8 cellular contexts compared by ENCODE assay signal in the genomic region with DNA sequence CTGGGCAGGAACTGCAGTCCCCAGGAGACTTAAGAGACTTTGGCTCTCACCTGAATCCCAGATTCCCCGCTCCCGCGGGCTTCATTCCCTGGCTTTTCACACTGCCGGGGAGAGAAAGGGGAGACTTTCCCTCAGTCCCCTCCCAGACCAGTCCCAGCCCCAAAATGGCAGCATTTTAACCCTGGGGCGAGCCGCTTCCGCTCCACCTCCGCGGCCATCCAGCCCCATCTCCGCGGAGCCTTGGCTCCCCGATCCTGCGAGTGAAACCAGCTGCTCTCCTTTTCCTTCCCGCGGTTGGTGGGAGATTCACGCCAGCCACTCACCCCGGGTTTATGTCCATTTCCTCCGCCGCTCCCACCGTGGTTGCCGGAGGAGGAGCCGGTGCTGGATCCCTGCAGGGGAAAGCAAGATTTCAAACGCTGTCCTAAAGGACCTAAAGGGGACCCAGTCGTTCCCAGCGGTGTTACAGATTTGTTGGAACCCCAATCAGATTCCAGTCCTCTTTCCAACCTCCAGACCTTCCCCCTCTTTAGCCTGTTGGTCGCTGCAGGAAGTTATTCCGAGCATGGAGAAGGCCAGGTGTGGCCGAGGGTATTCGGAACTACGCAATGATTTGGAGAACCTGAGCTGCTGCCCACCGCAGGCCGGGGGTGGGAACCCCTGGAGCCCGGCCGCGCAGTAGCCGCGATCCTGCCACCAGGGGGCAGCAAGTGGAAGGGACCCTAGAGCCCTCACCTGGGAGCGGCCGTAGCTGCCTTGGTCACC. TPM values are rescaled to one million over a fixed set of nuclear protein-coding genes. Genes with fewer than 3 reads are reported as not detected.
A peak's percentile ranks its signal among the peaks of the same experiment; 100 is the strongest.
DNase-seq lines count a peak whose midpoint lies in the region; ATAC-seq and TF ChIP-seq lines count a peak whose summit lies in the region.

No MANE protein-coding gene starts in this region.

- intact Hi-C loops in CD4-positive, alpha-beta T cell (cut with DNase I, micrococcal nuclease): loop anchor here (1.0 kb wide), 2 partner anchors 82 to 206 kb away; no protein-coding TSS in a partner anchor

- peaks cover 81% of the 10 kb centered on the region for H3K27me3 Mint-ChIP-seq in CD4-positive, alpha-beta T cell

- no peaks in the 10 kb centered on the region for H3K9me3 Mint-ChIP-seq in CD4-positive, alpha-beta T cell

- no peak overlapping the region for H3K27ac ChIP-seq in CD4-positive, alpha-beta T cell (ENCODE audit: low read depth, low read length)

- DNase-seq in CD4-positive, alpha-beta T cell: peak; percentile 53 to 80 (median 62)
- peak; percentile 92 for DNase-seq in HEK293T (ENCODE audit: extremely low spot score)
- DNase-seq in NCI-H526 treated with DMSO at 0.1 percent for 48 hours (lab: John Stamatoyannopoulos, UW): peak; percentile 60
- peak; percentile 95 for DNase-seq in activated CD8-positive, alpha-beta memory T cell treated with anti-CD3 and anti-CD28 coated beads, Interleukin-2, amount 50 U/mL, for 48 hours
- no peak for DNase-seq in epithelial cell of proximal tubule (ENCODE audit: low read depth)
- DNase-seq in stimulated activated CD8-positive, alpha-beta memory T cell treated with anti-CD3 and anti-CD28 coated beads, Interleukin-4, amount 100 ng/mL, for 48 hours: peak; percentile 91

- TF ChIP-seq CTCF in CD4-positive, alpha-beta T cell (IDR thresholded peaks at IDR 0.05): peak; percentile 86
- peak; percentile 92 for TF ChIP-seq CTCF in epithelial cell of proximal tubule (conservative IDR thresholded peaks at IDR 0.05; ENCODE audit: low read depth, low read length)

- H3K27ac Mint-ChIP-seq in CD4-positive, alpha-beta T cell: no peak overlapping the region

- CTCF ChIA-PET in CD4-positive, alpha-beta T cell (lab: Charles Lee): interaction anchor here (0.6 to 2.1 kb wide), 8 partner anchors 12 to 375 kb away, joined by 3 to 12 read pairs (median 4); a partner anchor contains a TSS
- CTCF ChIA-PET in HEK293T (lab: Yijun Ruan, JAX): interaction anchor here (1.0 to 1.2 kb wide), 8 partner anchors 8 to 157 kb away, joined by 3 to 7 read pairs (median 4); no protein-coding TSS in a partner anchor

- peak overlapping the region; percentile 86 for H3K9ac ChIP-seq in mucosa of stomach (ENCODE audit: low read length)

- H3K27me3 ChIP-seq in CD4-positive, alpha-beta T cell (ENCODE audit: control insufficient read depth, insufficient read depth, low read length): peaks cover 26% of the 10 kb centered on the region
- peaks cover 29% of the 10 kb centered on the region for H3K27me3 ChIP-seq in mucosa of stomach (ENCODE audit: control insufficient read depth, insufficient read depth, low read length)

- no peaks in the 10 kb centered on the region for H3K36me3 Mint-ChIP-seq in CD4-positive, alpha-beta T cell (ENCODE audit: low read depth)

- ATAC-seq in CD4-positive, alpha-beta T cell (ENCODE audit: poor library complexity): peak; percentile 74
- ATAC-seq in HG03457 (IDR thresholded peaks at IDR 0.05; ENCODE audit: unreplicated experiment): no peak

- peak overlapping the region; percentile 72 for H3K4me3 Mint-ChIP-seq in CD4-positive, alpha-beta T cell

- H3K4me1 ChIP-seq in mucosa of stomach (ENCODE audit: control insufficient read depth, insufficient read depth, low read length): peaks cover 23% of the 10 kb centered on the region

- H3K36me3 ChIP-seq in mucosa of stomach (ENCODE audit: control insufficient read depth, insufficient read depth, low read length): no peaks in the 10 kb centered on the region

- H3K9me3 ChIP-seq in CD4-positive, alpha-beta T cell (ENCODE audit: control insufficient read depth, low read length): no peaks in the 10 kb centered on the region
- H3K9me3 ChIP-seq in mucosa of stomach (ENCODE audit: control insufficient read depth, low read length): no peaks in the 10 kb centered on the region

- POLR2A ChIA-PET in CD4-positive, alpha-beta T cell (lab: Charles Lee): interaction anchor here (0.6 to 2.1 kb wide), 3 partner anchors 15 to 138 kb away, joined by 3 to 7 read pairs (median 4); a partner anchor contains a TSS
- POLR2A ChIA-PET in HEK293T (lab: Yijun Ruan, JAX): interaction anchor here (0.6 to 2.1 kb wide), 37 partner anchors 8 to 285 kb away, joined by 3 to 19 read pairs (median 4); a partner anchor contains a TSS

- H3K4me3 ChIP-seq in epithelial cell of proximal tubule (ENCODE audit: low read depth, low read length) (peak overlapping the region; percentile 67), mucosa of stomach (ENCODE audit: low read length) (peak overlapping the region; percentile 80)

- peaks cover 17% of the 10 kb centered on the region for H3K4me1 Mint-ChIP-seq in CD4-positive, alpha-beta T cell (ENCODE audit: low read depth)

TF ChIP-seq in HEK293T, 16 proteins besides CTCF, POLR2A, EP300 and RAD21:
- TF ChIP-seq FOXK2 (IDR thresholded peaks at IDR 0.05) (no peak), ELF4 (IDR thresholded peaks at IDR 0.05) (peak; percentile 3; the same call in 1 of the 2 replicates), NFRKB (IDR thresholded peaks at IDR 0.05) (peak; percentile 73)
- TF ChIP-seq, protein P1, sequence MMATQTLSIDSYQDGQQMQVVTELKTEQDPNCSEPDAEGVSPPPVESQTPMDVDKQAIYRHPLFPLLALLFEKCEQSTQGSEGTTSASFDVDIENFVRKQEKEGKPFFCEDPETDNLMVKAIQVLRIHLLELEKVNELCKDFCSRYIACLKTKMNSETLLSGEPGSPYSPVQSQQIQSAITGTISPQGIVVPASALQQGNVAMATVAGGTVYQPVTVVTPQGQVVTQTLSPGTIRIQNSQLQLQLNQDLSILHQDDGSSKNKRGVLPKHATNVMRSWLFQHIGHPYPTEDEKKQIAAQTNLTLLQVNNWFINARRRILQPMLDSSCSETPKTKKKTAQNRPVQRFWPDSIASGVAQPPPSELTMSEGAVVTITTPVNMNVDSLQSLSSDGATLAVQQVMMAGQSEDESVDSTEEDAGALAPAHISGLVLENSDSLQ (IDR thresholded peaks at IDR 0.05): no peak

RNA-seq across cellular contexts. Expression of a gene that starts 3.4 kb away (rescaled TPM):
- not detected for total RNA-seq in CD4-positive, alpha-beta T cell
- 195 and 200 TPM in 2 replicates for total RNA-seq in epithelial cell of proximal tubule

RNA-seq across cellular contexts. Expression of a gene that starts 18.1 kb away (rescaled TPM):
- total RNA-seq in CD4-positive, alpha-beta T cell: not detected
- not detected in 2 replicates for total RNA-seq in epithelial cell of proximal tubule

RNA-seq across cellular contexts. Expression of a gene that starts 19.8 kb away (rescaled TPM):
- not detected for total RNA-seq in CD4-positive, alpha-beta T cell
- not detected in 2 replicates for total RNA-seq in epithelial cell of proximal tubule

RNA-seq across cellular contexts. Expression of a gene that starts 23.2 kb away (rescaled TPM):
- not detected for total RNA-seq in CD4-positive, alpha-beta T cell
- not detected in 2 replicates for total RNA-seq in epithelial cell of proximal tubule

RNA-seq across cellular contexts. Expression of a gene that starts 35.4 kb away (rescaled TPM):
- total RNA-seq in CD4-positive, alpha-beta T cell: 10 to 100 TPM; 20.3 to 22.0 TPM
- 157 and 167 TPM in 2 replicates for total RNA-seq in epithelial cell of proximal tubule

Comparison
In these comparisons a context has a peak if more than half of its experiments do, and no peak if none do; other contexts are left out.
1. RNA of a gene that starts 3.4 kb away (total RNA-seq): 195 to 200 TPM in epithelial cell of proximal tubule; not detected in CD4-positive, alpha-beta T cell; every median in the first group is over 100 times any median in the second.